1 cellular context compared by ENCODE assay signal in the genomic region with DNA sequence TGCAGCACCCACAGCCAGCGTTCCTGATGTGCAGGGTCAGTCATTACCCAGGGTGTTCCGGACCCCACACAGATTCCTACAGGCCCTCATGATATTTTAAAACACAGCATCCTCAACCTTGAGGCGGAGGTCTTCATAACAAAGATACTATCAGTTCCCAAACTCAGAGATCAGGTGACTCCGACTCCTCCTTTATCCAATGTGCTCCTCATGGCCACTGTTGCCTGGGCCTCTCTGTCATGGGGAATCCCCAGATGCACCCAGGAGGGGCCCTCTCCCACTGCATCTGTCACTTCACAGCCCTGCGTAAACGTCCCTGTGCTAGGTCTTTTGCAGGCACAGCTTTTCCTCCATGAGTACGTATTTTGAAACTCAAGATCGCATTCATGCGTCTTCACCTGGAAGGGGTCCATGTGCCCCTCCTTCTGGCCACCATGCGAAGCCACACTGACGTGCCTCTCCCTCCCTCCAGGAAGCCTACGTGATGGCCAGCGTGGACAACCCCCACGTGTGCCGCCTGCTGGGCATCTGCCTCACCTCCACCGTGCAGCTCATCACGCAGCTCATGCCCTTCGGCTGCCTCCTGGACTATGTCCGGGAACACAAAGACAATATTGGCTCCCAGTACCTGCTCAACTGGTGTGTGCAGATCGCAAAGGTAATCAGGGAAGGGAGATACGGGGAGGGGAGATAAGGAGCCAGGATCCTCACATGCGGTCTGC.
TF ChIP-seq lines count a peak whose summit lies in the region.

No MANE protein-coding gene starts in this region.

TF ChIP-seq in HepG2, 621 proteins besides CTCF, POLR2A, EP300 and RAD21 (continued from another document and continues in another):
- TF ChIP-seq, protein P1, sequence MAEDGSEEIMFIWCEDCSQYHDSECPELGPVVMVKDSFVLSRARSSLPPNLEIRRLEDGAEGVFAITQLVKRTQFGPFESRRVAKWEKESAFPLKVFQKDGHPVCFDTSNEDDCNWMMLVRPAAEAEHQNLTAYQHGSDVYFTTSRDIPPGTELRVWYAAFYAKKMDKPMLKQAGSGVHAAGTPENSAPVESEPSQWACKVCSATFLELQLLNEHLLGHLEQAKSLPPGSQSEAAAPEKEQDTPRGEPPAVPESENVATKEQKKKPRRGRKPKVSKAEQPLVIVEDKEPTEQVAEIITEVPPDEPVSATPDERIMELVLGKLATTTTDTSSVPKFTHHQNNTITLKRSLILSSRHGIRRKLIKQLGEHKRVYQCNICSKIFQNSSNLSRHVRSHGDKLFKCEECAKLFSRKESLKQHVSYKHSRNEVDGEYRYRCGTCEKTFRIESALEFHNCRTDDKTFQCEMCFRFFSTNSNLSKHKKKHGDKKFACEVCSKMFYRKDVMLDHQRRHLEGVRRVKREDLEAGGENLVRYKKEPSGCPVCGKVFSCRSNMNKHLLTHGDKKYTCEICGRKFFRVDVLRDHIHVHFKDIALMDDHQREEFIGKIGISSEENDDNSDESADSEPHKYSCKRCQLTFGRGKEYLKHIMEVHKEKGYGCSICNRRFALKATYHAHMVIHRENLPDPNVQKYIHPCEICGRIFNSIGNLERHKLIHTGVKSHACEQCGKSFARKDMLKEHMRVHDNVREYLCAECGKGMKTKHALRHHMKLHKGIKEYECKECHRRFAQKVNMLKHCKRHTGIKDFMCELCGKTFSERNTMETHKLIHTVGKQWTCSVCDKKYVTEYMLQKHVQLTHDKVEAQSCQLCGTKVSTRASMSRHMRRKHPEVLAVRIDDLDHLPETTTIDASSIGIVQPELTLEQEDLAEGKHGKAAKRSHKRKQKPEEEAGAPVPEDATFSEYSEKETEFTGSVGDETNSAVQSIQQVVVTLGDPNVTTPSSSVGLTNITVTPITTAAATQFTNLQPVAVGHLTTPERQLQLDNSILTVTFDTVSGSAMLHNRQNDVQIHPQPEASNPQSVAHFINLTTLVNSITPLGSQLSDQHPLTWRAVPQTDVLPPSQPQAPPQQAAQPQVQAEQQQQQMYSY (CRISPR knock-in tag; IDR thresholded peaks at IDR 0.05) = no peak
- TF ChIP-seq ZNF33A (CRISPR knock-in tag; IDR thresholded peaks at IDR 0.05; ENCODE audit: borderline replicate concordance) = no peak
- TF ChIP-seq ZFX (CRISPR knock-in tag; IDR thresholded peaks at IDR 0.05; ENCODE audit: low read depth) = 0 out of 2 replicates have a peak, but pooled peaks have one; percentile 40
- TF ChIP-seq, protein P2, sequence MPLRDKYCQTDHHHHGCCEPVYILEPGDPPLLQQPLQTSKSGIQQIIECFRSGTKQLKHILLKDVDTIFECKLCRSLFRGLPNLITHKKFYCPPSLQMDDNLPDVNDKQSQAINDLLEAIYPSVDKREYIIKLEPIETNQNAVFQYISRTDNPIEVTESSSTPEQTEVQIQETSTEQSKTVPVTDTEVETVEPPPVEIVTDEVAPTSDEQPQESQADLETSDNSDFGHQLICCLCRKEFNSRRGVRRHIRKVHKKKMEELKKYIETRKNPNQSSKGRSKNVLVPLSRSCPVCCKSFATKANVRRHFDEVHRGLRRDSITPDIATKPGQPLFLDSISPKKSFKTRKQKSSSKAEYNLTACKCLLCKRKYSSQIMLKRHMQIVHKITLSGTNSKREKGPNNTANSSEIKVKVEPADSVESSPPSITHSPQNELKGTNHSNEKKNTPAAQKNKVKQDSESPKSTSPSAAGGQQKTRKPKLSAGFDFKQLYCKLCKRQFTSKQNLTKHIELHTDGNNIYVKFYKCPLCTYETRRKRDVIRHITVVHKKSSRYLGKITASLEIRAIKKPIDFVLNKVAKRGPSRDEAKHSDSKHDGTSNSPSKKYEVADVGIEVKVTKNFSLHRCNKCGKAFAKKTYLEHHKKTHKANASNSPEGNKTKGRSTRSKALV (CRISPR knock-in tag; IDR thresholded peaks at IDR 0.05) = no peak
- no peak for TF ChIP-seq BRCA1 (CRISPR knock-in tag; IDR thresholded peaks at IDR 0.05)
- TF ChIP-seq FOSL1 (CRISPR knock-in tag; IDR thresholded peaks at IDR 0.05; ENCODE audit: borderline replicate concordance) = no peak
- TF ChIP-seq SIX4 (CRISPR knock-in tag; IDR thresholded peaks at IDR 0.05) = no peak
- TF ChIP-seq AKAP8 (CRISPR knock-in tag; IDR thresholded peaks at IDR 0.05) = no peak
- no peak for TF ChIP-seq MIER3 (CRISPR knock-in tag; IDR thresholded peaks at IDR 0.05; ENCODE audit: borderline replicate concordance)
- TF ChIP-seq, protein P3, sequence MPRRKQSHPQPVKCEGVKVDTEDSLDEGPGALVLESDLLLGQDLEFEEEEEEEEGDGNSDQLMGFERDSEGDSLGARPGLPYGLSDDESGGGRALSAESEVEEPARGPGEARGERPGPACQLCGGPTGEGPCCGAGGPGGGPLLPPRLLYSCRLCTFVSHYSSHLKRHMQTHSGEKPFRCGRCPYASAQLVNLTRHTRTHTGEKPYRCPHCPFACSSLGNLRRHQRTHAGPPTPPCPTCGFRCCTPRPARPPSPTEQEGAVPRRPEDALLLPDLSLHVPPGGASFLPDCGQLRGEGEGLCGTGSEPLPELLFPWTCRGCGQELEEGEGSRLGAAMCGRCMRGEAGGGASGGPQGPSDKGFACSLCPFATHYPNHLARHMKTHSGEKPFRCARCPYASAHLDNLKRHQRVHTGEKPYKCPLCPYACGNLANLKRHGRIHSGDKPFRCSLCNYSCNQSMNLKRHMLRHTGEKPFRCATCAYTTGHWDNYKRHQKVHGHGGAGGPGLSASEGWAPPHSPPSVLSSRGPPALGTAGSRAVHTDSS (CRISPR knock-in tag; conservative IDR thresholded peaks at IDR 0.05) = no peak
- TF ChIP-seq, protein P4, sequence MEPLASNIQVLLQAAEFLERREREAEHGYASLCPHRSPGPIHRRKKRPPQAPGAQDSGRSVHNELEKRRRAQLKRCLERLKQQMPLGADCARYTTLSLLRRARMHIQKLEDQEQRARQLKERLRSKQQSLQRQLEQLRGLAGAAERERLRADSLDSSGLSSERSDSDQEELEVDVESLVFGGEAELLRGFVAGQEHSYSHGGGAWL (CRISPR knock-in tag; IDR thresholded peaks at IDR 0.05) = no peak
- TF ChIP-seq ZNF136 (CRISPR knock-in tag; IDR thresholded peaks at IDR 0.05; ENCODE audit: low read depth) = no peak
- TF ChIP-seq ZNF558 (CRISPR knock-in tag; IDR thresholded peaks at IDR 0.05; ENCODE audit: borderline replicate concordance) = no peak
- no peak for TF ChIP-seq NFRKB (IDR thresholded peaks at IDR 0.05)
- TF ChIP-seq FOXA1 (IDR thresholded peaks at IDR 0.05) = no peak
- TF ChIP-seq FOXA1 (CRISPR knock-in tag; IDR thresholded peaks at IDR 0.05) = peak; percentile 13; the same call in 1 of the 2 replicates
- TF ChIP-seq PPARG (CRISPR knock-in tag; conservative IDR thresholded peaks at IDR 0.05) = no peak
- TF ChIP-seq, protein P5, sequence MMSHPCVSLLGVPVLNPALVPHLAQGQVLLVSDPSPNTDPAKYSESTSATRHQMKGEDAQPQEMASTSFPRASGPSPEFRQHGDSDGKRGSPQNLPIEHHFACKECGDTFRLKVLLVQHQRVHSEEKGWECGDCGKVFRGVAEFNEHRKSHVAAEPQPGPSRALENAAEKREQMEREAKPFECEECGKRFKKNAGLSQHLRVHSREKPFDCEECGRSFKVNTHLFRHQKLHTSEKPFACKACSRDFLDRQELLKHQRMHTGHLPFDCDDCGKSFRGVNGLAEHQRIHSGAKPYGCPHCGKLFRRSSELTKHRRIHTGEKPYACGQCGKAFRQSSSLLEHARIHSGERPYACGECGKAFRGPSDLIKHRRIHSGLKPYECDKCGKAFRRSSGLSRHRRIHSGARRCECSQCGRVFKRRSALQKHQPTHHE (CRISPR knock-in tag; IDR thresholded peaks at IDR 0.05; ENCODE audit: borderline replicate concordance) = no peak
- no peak for TF ChIP-seq ZBTB1 (CRISPR knock-in tag; IDR thresholded peaks at IDR 0.05; ENCODE audit: borderline replicate concordance)
- TF ChIP-seq JARID2 (CRISPR knock-in tag; IDR thresholded peaks at IDR 0.05; ENCODE audit: insufficient replicate concordance) = no peak
- TF ChIP-seq HNF4A (CRISPR knock-in tag; IDR thresholded peaks at IDR 0.05) = 0 out of 2 replicates have a peak, but pooled peaks have one; percentile 34
- TF ChIP-seq, protein P6, sequence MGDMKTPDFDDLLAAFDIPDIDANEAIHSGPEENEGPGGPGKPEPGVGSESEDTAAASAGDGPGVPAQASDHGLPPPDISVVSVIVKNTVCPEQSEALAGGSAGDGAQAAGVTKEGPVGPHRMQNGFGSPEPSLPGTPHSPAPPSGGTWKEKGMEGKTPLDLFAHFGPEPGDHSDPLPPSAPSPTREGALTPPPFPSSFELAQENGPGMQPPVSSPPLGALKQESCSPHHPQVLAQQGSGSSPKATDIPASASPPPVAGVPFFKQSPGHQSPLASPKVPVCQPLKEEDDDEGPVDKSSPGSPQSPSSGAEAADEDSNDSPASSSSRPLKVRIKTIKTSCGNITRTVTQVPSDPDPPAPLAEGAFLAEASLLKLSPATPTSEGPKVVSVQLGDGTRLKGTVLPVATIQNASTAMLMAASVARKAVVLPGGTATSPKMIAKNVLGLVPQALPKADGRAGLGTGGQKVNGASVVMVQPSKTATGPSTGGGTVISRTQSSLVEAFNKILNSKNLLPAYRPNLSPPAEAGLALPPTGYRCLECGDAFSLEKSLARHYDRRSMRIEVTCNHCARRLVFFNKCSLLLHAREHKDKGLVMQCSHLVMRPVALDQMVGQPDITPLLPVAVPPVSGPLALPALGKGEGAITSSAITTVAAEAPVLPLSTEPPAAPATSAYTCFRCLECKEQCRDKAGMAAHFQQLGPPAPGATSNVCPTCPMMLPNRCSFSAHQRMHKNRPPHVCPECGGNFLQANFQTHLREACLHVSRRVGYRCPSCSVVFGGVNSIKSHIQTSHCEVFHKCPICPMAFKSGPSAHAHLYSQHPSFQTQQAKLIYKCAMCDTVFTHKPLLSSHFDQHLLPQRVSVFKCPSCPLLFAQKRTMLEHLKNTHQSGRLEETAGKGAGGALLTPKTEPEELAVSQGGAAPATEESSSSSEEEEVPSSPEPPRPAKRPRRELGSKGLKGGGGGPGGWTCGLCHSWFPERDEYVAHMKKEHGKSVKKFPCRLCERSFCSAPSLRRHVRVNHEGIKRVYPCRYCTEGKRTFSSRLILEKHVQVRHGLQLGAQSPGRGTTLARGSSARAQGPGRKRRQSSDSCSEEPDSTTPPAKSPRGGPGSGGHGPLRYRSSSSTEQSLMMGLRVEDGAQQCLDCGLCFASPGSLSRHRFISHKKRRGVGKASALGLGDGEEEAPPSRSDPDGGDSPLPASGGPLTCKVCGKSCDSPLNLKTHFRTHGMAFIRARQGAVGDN (CRISPR knock-in tag; IDR thresholded peaks at IDR 0.05) = peak; percentile 97
- TF ChIP-seq ZNF446 (CRISPR knock-in tag; IDR thresholded peaks at IDR 0.05) = no peak
- TF ChIP-seq, protein P7, sequence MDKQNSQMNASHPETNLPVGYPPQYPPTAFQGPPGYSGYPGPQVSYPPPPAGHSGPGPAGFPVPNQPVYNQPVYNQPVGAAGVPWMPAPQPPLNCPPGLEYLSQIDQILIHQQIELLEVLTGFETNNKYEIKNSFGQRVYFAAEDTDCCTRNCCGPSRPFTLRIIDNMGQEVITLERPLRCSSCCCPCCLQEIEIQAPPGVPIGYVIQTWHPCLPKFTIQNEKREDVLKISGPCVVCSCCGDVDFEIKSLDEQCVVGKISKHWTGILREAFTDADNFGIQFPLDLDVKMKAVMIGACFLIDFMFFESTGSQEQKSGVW (CRISPR knock-in tag; IDR thresholded peaks at IDR 0.05; ENCODE audit: borderline replicate concordance) = no peak
- no peak for TF ChIP-seq NR2F6 (IDR thresholded peaks at IDR 0.05)
- 0 out of 2 replicates have a peak, but pooled peaks have one; percentile 27 for TF ChIP-seq NR2F6 (CRISPR knock-in tag; IDR thresholded peaks at IDR 0.05)
- TF ChIP-seq, protein P8, sequence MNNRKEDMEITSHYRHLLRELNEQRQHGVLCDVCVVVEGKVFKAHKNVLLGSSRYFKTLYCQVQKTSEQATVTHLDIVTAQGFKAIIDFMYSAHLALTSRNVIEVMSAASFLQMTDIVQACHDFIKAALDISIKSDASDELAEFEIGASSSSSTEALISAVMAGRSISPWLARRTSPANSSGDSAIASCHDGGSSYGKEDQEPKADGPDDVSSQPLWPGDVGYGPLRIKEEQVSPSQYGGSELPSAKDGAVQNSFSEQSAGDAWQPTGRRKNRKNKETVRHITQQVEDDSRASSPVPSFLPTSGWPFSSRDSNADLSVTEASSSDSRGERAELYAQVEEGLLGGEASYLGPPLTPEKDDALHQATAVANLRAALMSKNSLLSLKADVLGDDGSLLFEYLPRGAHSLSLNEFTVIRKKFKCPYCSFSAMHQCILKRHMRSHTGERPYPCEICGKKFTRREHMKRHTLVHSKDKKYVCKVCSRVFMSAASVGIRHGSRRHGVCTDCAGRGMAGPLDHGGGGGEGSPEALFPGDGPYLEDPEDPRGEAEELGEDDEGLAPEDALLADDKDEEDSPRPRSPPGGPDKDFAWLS (CRISPR knock-in tag; IDR thresholded peaks at IDR 0.05; ENCODE audit: borderline replicate concordance) = no peak
- no peak for TF ChIP-seq ZNF678 (CRISPR knock-in tag; IDR thresholded peaks at IDR 0.05)
- TF ChIP-seq SALL1 (CRISPR knock-in tag; IDR thresholded peaks at IDR 0.05) = no peak
- no peak for TF ChIP-seq CENPT (CRISPR knock-in tag; IDR thresholded peaks at IDR 0.05; ENCODE audit: low read depth)
- TF ChIP-seq, protein P9, sequence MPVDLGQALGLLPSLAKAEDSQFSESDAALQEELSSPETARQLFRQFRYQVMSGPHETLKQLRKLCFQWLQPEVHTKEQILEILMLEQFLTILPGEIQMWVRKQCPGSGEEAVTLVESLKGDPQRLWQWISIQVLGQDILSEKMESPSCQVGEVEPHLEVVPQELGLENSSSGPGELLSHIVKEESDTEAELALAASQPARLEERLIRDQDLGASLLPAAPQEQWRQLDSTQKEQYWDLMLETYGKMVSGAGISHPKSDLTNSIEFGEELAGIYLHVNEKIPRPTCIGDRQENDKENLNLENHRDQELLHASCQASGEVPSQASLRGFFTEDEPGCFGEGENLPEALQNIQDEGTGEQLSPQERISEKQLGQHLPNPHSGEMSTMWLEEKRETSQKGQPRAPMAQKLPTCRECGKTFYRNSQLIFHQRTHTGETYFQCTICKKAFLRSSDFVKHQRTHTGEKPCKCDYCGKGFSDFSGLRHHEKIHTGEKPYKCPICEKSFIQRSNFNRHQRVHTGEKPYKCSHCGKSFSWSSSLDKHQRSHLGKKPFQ (CRISPR knock-in tag; IDR thresholded peaks at IDR 0.05; ENCODE audit: insufficient replicate concordance) = no peak
- TF ChIP-seq, protein P10, sequence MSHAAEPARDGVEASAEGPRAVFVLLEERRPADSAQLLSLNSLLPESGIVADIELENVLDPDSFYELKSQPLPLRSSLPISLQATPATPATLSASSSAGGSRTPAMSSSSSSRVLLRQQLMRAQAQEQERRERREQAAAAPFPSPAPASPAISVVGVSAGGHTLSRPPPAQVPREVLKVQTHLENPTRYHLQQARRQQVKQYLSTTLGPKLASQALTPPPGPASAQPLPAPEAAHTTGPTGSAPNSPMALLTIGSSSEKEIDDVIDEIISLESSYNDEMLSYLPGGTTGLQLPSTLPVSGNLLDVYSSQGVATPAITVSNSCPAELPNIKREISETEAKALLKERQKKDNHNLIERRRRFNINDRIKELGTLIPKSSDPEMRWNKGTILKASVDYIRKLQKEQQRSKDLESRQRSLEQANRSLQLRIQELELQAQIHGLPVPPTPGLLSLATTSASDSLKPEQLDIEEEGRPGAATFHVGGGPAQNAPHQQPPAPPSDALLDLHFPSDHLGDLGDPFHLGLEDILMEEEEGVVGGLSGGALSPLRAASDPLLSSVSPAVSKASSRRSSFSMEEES (CRISPR knock-in tag; IDR thresholded peaks at IDR 0.05) = no peak
- TF ChIP-seq TSC22D2 (CRISPR knock-in tag; IDR thresholded peaks at IDR 0.05; ENCODE audit: borderline replicate concordance) = no peak
- no peak for TF ChIP-seq SPEN (CRISPR knock-in tag; IDR thresholded peaks at IDR 0.05; ENCODE audit: low read depth)
- peak; percentile 58; the same call in 1 of the 2 replicates for TF ChIP-seq GATA4 (IDR thresholded peaks at IDR 0.05; ENCODE audit: borderline replicate concordance, low read depth)
- TF ChIP-seq ZNF510 (CRISPR knock-in tag; IDR thresholded peaks at IDR 0.05; ENCODE audit: low read depth) = no peak
- peak; percentile 31; the same call in 1 of the 2 replicates for TF ChIP-seq MEF2D (CRISPR knock-in tag; IDR thresholded peaks at IDR 0.05)
- no peak for TF ChIP-seq KDM4B (CRISPR knock-in tag; IDR thresholded peaks at IDR 0.05)
- no peak for TF ChIP-seq ZNF572 (CRISPR knock-in tag; IDR thresholded peaks at IDR 0.05)
- peak; percentile 64 for TF ChIP-seq ZMYM4 (CRISPR knock-in tag; IDR thresholded peaks at IDR 0.05)
